Comparison of ENCODE assay signal across 7 cellular contexts in genomic region chr16:29177261-29177887, GRCh38.
A peak's percentile ranks its signal among the peaks of the same experiment; 100 is the strongest.
DNase-seq lines count a peak whose midpoint lies in the region; ATAC-seq, FAIRE-seq and TF ChIP-seq lines count a peak whose summit lies in the region.
"Not testable (repeated sequence)": the region's sequence is repeated elsewhere in the genome, so short reads cannot be mapped to it uniquely, and the experiment has no call there.

No MANE protein-coding gene starts in this region.

- H3K27me3 ChIP-seq in IMR-90 (ENCODE audit: control insufficient read depth, insufficient read depth, low read length); esophagus muscularis mucosa; left ventricle myocardium inferior (ENCODE audit: low read depth); liver (ENCODE audit: control insufficient read depth in 4 of 4, insufficient read depth in 4 of 4, low read length in 3 of 4); pancreas; suprapubic skin: not testable (repeated sequence)

- H4K20me1 ChIP-seq in IMR-90 (ENCODE audit: insufficient read depth, low read length), result not testable (repeated sequence)

- not testable (repeated sequence) for H3K4ac ChIP-seq in IMR-90 (ENCODE audit: low read depth, low read length)

- peak overlapping the region; percentile 50; the same call in 1 of the 2 replicates for H2AK5ac ChIP-seq in IMR-90 (ENCODE audit: low read depth, low read length)

- dilution Hi-C loops in IMR-90 (cut with HindIII; ENCODE audit: low sequenced_read_pairs, unreplicated experiment), result not testable (repeated sequence)

- not testable (repeated sequence) for H3K79me1 ChIP-seq in IMR-90 (ENCODE audit: low read depth in 1 of 2, low read length in 2 of 2)

- H3K4me1 ChIP-seq in IMR-90 (ENCODE audit: control insufficient read depth, insufficient read depth, low read length); pancreas; suprapubic skin: not testable (repeated sequence)
- H3K4me1 ChIP-seq in esophagus muscularis mucosa (peaks cover 18 to 33% (median 28%) of the 10 kb centered on the region in 4 donors), left ventricle myocardium inferior (peaks cover 55% of the 10 kb centered on the region), liver (ENCODE audit: control insufficient read depth in 4 of 4, insufficient read depth in 4 of 4, low read length in 3 of 4) (peaks cover 0 to 23% (median 12%) of the 10 kb centered on the region in 4 donors)

- H3K4me3 ChIP-seq in IMR-90 (ENCODE audit: insufficient read depth, low read depth, low read length); esophagus muscularis mucosa; left ventricle myocardium inferior; liver (ENCODE audit: low read depth in 1 of 3, low read length in 3 of 3); pancreas; suprapubic skin: not testable (repeated sequence)

- not testable (repeated sequence) for H4K5ac ChIP-seq in IMR-90 (ENCODE audit: low read depth, low read length)

- not testable (repeated sequence) for TF ChIP-seq EP300 in esophagus muscularis mucosa (IDR thresholded peaks at IDR 0.05); suprapubic skin (IDR thresholded peaks at IDR 0.05)

- not testable (repeated sequence) for H3K9me3 ChIP-seq in IMR-90 (ENCODE audit: control insufficient read depth, insufficient read depth, low read length); esophagus muscularis mucosa; liver (ENCODE audit: control insufficient read depth in 4 of 4, low read length in 3 of 4); pancreas; suprapubic skin
- H3K9me3 ChIP-seq in left ventricle myocardium inferior (replicated peaks), result peaks cover 11% of the 10 kb centered on the region

- H2BK5ac ChIP-seq in IMR-90 (ENCODE audit: low read depth, low read length, poor library complexity, severe bottlenecking), result not testable (repeated sequence)

- not testable (repeated sequence) for ATAC-seq in IMR-90 (ENCODE audit: low read depth)
- peak; percentile 32; the same call in 2 of the 3 replicates for ATAC-seq in SK-N-SH treated with all-trans-retinoic acid at 6 μM for 48 hours
- ATAC-seq in pancreas, result peak; percentile 24 to 35 (median 32)

- H3K18ac ChIP-seq in IMR-90 (ENCODE audit: low read depth, low read length), result not testable (repeated sequence)

- TF ChIP-seq RAD21 in IMR-90 (IDR thresholded peaks at IDR 0.05; ENCODE audit: low read length); liver (IDR thresholded peaks at IDR 0.05): not testable (repeated sequence)

- not testable (repeated sequence) for H3K36me3 ChIP-seq in IMR-90 (ENCODE audit: control insufficient read depth, insufficient read depth, low read length); esophagus muscularis mucosa; left ventricle myocardium inferior; liver (ENCODE audit: control insufficient read depth in 4 of 4, insufficient read depth in 3 of 4, low read depth in 1 of 4, low read length in 3 of 4); pancreas; suprapubic skin

- H3K27ac ChIP-seq in IMR-90 (ENCODE audit: insufficient read depth, low read length) (peak overlapping the region; percentile 22; the same call in 1 of the 2 replicates), esophagus muscularis mucosa (replicated peaks in 1 of 4) (peak overlapping the region; percentile 44 to 77 (median 66)), left ventricle myocardium inferior (replicated peaks) (peak overlapping the region; percentile 97), liver (ENCODE audit: low read depth in 1 of 2, low read length in 2 of 2) (peak overlapping the region; percentile 91 to 93), suprapubic skin (peak overlapping the region; percentile 59)
- H3K27ac ChIP-seq in pancreas, result not testable (repeated sequence)

- POLR2A ChIA-PET in IMR-90 (lab: Charles Lee; ENCODE audit: unreplicated experiment), result not testable (repeated sequence)

- not testable (repeated sequence) for H4K8ac ChIP-seq in IMR-90 (ENCODE audit: low read depth in 2 of 2, low read length in 2 of 2)

- H2AFZ ChIP-seq in IMR-90 (replicated peaks; ENCODE audit: low read length, poor library complexity), result not testable (repeated sequence)

- not testable (repeated sequence) for BruUV-seq in IMR-90 (replicated peaks; lab: Mats Ljungman, UMichigan)

- H4K91ac ChIP-seq in IMR-90 (ENCODE audit: insufficient read depth, low read depth, low read length), result peak overlapping the region; percentile 47; the same call in 1 of the 2 replicates

- H3K56ac ChIP-seq in IMR-90 (ENCODE audit: extremely low read depth, insufficient read depth, low read length), result not testable (repeated sequence)

- DNase-seq in IMR-90; esophagus muscularis mucosa (ENCODE audit: extremely low spot score); suprapubic skin (ENCODE audit: low spot score in 2 of 2): not testable (repeated sequence)
- DNase-seq in left ventricle myocardium inferior (peak; percentile 86), pancreas (peak in 1 of 6 donors; percentile 57)

- peak overlapping the region; percentile 45; the same call in 1 of the 2 replicates for H2BK20ac ChIP-seq in IMR-90 (ENCODE audit: low read depth, low read length)

- CTCF ChIA-PET in IMR-90 (lab: Yijun Ruan, JAX), result not testable (repeated sequence)

- H2BK15ac ChIP-seq in IMR-90 (ENCODE audit: low read depth, low read length), result not testable (repeated sequence)

- H2AK9ac ChIP-seq in IMR-90 (replicated peaks; ENCODE audit: low read depth, low read length, poor library complexity), result not testable (repeated sequence)

- in situ Hi-C loops in IMR-90 (cut with MboI; ENCODE audit: low sequenced_read_pairs), result not testable (repeated sequence)

- not testable (repeated sequence) for H3K4me2 ChIP-seq in IMR-90 (ENCODE audit: low read depth, low read length)

- H3K14ac ChIP-seq in IMR-90 (replicated peaks; ENCODE audit: low read depth, low read length), result not testable (repeated sequence)

- not testable (repeated sequence) for FAIRE-seq in pancreas (lab: Jason Lieb, UNC)

- not testable (repeated sequence) for H3K23ac ChIP-seq in IMR-90 (ENCODE audit: low read depth, low read length)

- peak overlapping the region; percentile 64; the same call in 1 of the 2 replicates for H2BK120ac ChIP-seq in IMR-90 (ENCODE audit: low read depth, low read length)

- TF ChIP-seq CTCF in IMR-90 (conservative IDR thresholded peaks at IDR 0.05; ENCODE audit: low read depth, low read length); esophagus muscularis mucosa (IDR thresholded peaks at IDR 0.05); liver (IDR thresholded peaks at IDR 0.05; ENCODE audit: low read depth, low read length, missing input control); pancreas (IDR thresholded peaks at IDR 0.05); suprapubic skin (IDR thresholded peaks at IDR 0.05): not testable (repeated sequence)
- peak; percentile 25 for TF ChIP-seq CTCF in left ventricle myocardium inferior (IDR thresholded peaks at IDR 0.05; ENCODE audit: borderline replicate concordance)

- H3K9me1 ChIP-seq in IMR-90 (ENCODE audit: insufficient read depth, low read length), result not testable (repeated sequence)

- intact Hi-C loops in IMR-90 (cut with micrococcal nuclease); esophagus muscularis mucosa (cut with DNase I); left ventricle myocardium inferior (cut with micrococcal nuclease); pancreas (cut with DNase I): not testable (repeated sequence)

- not testable (repeated sequence) for TF ChIP-seq POLR2A in IMR-90 (IDR thresholded peaks at IDR 0.05; ENCODE audit: low read depth, low read length); esophagus muscularis mucosa (IDR thresholded peaks at IDR 0.05; ENCODE audit: low read depth); suprapubic skin (IDR thresholded peaks at IDR 0.05)

- not testable (repeated sequence) for H3K9ac ChIP-seq in IMR-90 (ENCODE audit: low read depth, low read length); liver (ENCODE audit: low read depth in 1 of 2, low read length in 2 of 2)

- WGBS in IMR-90 (ENCODE audit: extremely low coverage in 2 of 2, insufficient read length in 1 of 2), 2 experiments, result 65% methylated on average over 14 of the region's 27 CpGs; no CpG with 5 or more reads in 1 of the 2 experiments
- 64% methylated on average over 13 of the region's 27 CpGs for WGBS in esophagus muscularis mucosa
- 48% methylated on average over 25 of the region's 27 CpGs for WGBS in liver
- 53 to 54% methylated on average over 27 of the region's 27 CpGs for WGBS in pancreas, 2 donors
- 35% methylated on average over 15 of the region's 27 CpGs for WGBS in suprapubic skin

TF ChIP-seq in SK-N-SH treated with all-trans-retinoic acid at 6 μM for 48 hours, 23 proteins besides CTCF, POLR2A, EP300 and RAD21 (continues in another document):
- TF ChIP-seq ZNF70 (CRISPR knock-in tag; IDR thresholded peaks at IDR 0.05) (peak; percentile 54; the same call in 1 of the 2 replicates), TCF4 (CRISPR knock-in tag; IDR thresholded peaks at IDR 0.05; ENCODE audit: borderline replicate concordance) (peak; percentile 33; the same call in 1 of the 2 replicates)

TF ChIP-seq in liver, 16 proteins besides CTCF, POLR2A, EP300 and RAD21:
- peak in 1 of 2 donors; percentile 6 for TF ChIP-seq EGR1 (IDR thresholded peaks at IDR 0.05; ENCODE audit: low read depth in 2 of 2)
TF ChIP-seq in liver: peak in this region for 1; not testable (repeated sequence) for 15.
